In genomic region chr7:74119831-74120230, GRCh38 we compare ENCODE assay signal across 18 cellular contexts. TPM values are rescaled to one million over a fixed set of nuclear protein-coding genes. Genes with fewer than 3 reads are reported as not detected.
A peak's percentile ranks its signal among the peaks of the same experiment; 100 is the strongest.
DNase-seq lines count a peak whose midpoint lies in the region; ATAC-seq and TF ChIP-seq lines count a peak whose summit lies in the region.
"Had no signal": no experiment of that assay in that cellular context is flagged by ENCODE, and none has a peak within 500 bp of the region (broad histone marks: within the 10 kb centered on the region; RNA-seq: fewer than 3 reads in every experiment).

No MANE protein-coding gene starts in this region.

- 92 to 99% methylated on average over 4 of the region's 4 CpGs for WGBS in testis, 2 donors

- DNase-seq in WTC11 (ENCODE audit: low spot score): no peak
- no peak for DNase-seq in neural crest cell (ENCODE audit: low read depth, low spot score)
- no peak for DNase-seq in AML-193 (lab: John Stamatoyannopoulos, UW)
- no peak for DNase-seq in testis
- no peak for DNase-seq in BE2C
- no peak for DNase-seq in NOMO-1 (lab: John Stamatoyannopoulos, UW; ENCODE audit: unreplicated experiment in 2 of 2)
- DNase-seq: 8988T; ACHN; C1 segment of cervical spinal cord; Caco-2; CD8-positive, alpha-beta T cell; DMS153; DND-41; GOT3; HFFc6 had no signal

- H3K36me3 Mint-ChIP-seq in WTC11 (peaks cover 23% of the 10 kb centered on the region), neural crest cell (ENCODE audit: low read depth) (peaks cover 10% of the 10 kb centered on the region)

- POLR2A ChIA-PET in WTC11 (lab: Charles Lee): no interaction called here

- H3K27ac Mint-ChIP-seq in WTC11 (0 out of 2 replicates have a peak overlapping the region, but pooled peaks have one; percentile 27), neural crest cell (ENCODE audit: unreplicated experiment) (peak overlapping the region; percentile 46)
- H3K27ac Mint-ChIP-seq: CD8-positive, alpha-beta T cell; HFFc6 had no signal

- intact Hi-C loops in testis (cut with DNase I; ENCODE audit: low total_unique reads): no loop called here

- no peak for ATAC-seq in WTC11
- ATAC-seq: CD8-positive, alpha-beta T cell had no signal

- H4K20me1 ChIP-seq in BLaER1 treated with 17β-estradiol and CSF1 and Interleukin-3, amounts not matched to agents 10 nM and 100 nM: peaks cover 0 to 29% (median 19%) of the 10 kb centered on the region in 11 experiments; a peak in 16 of 22 replicates

- H3K27me3 ChIP-seq in BLaER1 treated with 17β-estradiol and CSF1 and Interleukin-3, amounts not matched to agents 10 nM and 100 nM: no peaks in the 10 kb centered on the region
- H3K27me3 ChIP-seq in testis (no peaks in the 10 kb centered on the region), BE2C (no peaks in the 10 kb centered on the region)

- H3K4me3 Mint-ChIP-seq in WTC11 (no peak overlapping the region), neural crest cell (no peak overlapping the region)
- H3K4me3 Mint-ChIP-seq: CD8-positive, alpha-beta T cell; HFFc6 had no signal

- peaks cover 0 to 59% (median 33%) of the 10 kb centered on the region in 10 experiments; a peak in 16 of 20 replicates for H3K4me1 ChIP-seq in BLaER1 treated with 17β-estradiol and CSF1 and Interleukin-3, amounts not matched to agents 10 nM and 100 nM
- H3K4me1 ChIP-seq in testis: no peaks in the 10 kb centered on the region
- H3K4me1 ChIP-seq in BE2C: no peaks in the 10 kb centered on the region
- H3K4me1 ChIP-seq: A549, Caco-2, HAP-1 had no signal

- peak overlapping the region in 7 of 11 experiments; percentile 41 to 84 (median 78); a peak in 7 of 22 replicates for H3K4me2 ChIP-seq in BLaER1 treated with 17β-estradiol and CSF1 and Interleukin-3, amounts not matched to agents 10 nM and 100 nM
- H3K4me2 ChIP-seq: A549 had no signal

- H3K27me3 Mint-ChIP-seq in WTC11 (ENCODE audit: low read depth): peaks cover 3% of the 10 kb centered on the region; the same call in 1 of the 2 replicates
- no peaks in the 10 kb centered on the region for H3K27me3 Mint-ChIP-seq in neural crest cell (ENCODE audit: low read depth)

- no peak overlapping the region for H3K27ac ChIP-seq in BLaER1 treated with 17β-estradiol and CSF1 and Interleukin-3, amounts not matched to agents 10 nM and 100 nM
- no peak overlapping the region for H3K27ac ChIP-seq in testis
- H3K27ac ChIP-seq: A549 had no signal

- no peak for TF ChIP-seq CTCF in WTC11 (IDR thresholded peaks at IDR 0.05)
- TF ChIP-seq CTCF in neural crest cell (conservative IDR thresholded peaks at IDR 0.05): no peak
- TF ChIP-seq CTCF in testis (IDR thresholded peaks at IDR 0.05): no peak
- TF ChIP-seq CTCF in BE2C (IDR thresholded peaks at IDR 0.05; ENCODE audit: low read depth, low read length): no peak

- H3K4me1 Mint-ChIP-seq in WTC11: no peaks in the 10 kb centered on the region
- no peaks in the 10 kb centered on the region for H3K4me1 Mint-ChIP-seq in neural crest cell

- peak overlapping the region in 3 of 11 experiments; percentile 57 to 61 (median 58); a peak in 1 of 22 replicates for H3K9ac ChIP-seq in BLaER1 treated with 17β-estradiol and CSF1 and Interleukin-3, amounts not matched to agents 10 nM and 100 nM

- no peak overlapping the region for H3K4me3 ChIP-seq in BLaER1 treated with 17β-estradiol and CSF1 and Interleukin-3, amounts not matched to agents 10 nM and 100 nM
- H3K4me3 ChIP-seq in testis: no peak overlapping the region
- no peak overlapping the region for H3K4me3 ChIP-seq in BE2C (ENCODE audit: low read depth, low read length)
- H3K4me3 ChIP-seq: A549, HAP-1 had no signal

- CTCF ChIA-PET in WTC11 (lab: Charles Lee): no interaction called here

- peaks cover 4% of the 10 kb centered on the region for H3K9me3 Mint-ChIP-seq in WTC11
- H3K9me3 Mint-ChIP-seq in neural crest cell: no peaks in the 10 kb centered on the region
- H3K9me3 Mint-ChIP-seq: CD8-positive, alpha-beta T cell had no signal

- no peak for TF ChIP-seq POLR2A in testis (IDR thresholded peaks at IDR 0.05)

- H3K36me3 ChIP-seq in BLaER1 treated with 17β-estradiol and CSF1 and Interleukin-3, amounts not matched to agents 10 nM and 100 nM: peaks cover 49 to 80% (median 60%) of the 10 kb centered on the region in 11 experiments
- H3K36me3 ChIP-seq in testis (ENCODE audit: low read depth, missing control alignments): no peaks in the 10 kb centered on the region
- H3K36me3 ChIP-seq in BE2C: peaks cover 13% of the 10 kb centered on the region

- H3K9me3 ChIP-seq in BLaER1 treated with 17β-estradiol and CSF1 and Interleukin-3, amounts not matched to agents 10 nM and 100 nM (replicated peaks in 1 of 11): no peaks in the 10 kb centered on the region
- H3K9me3 ChIP-seq in testis: no peaks in the 10 kb centered on the region
- no peaks in the 10 kb centered on the region for H3K9me3 ChIP-seq in BE2C
- H3K9me3 ChIP-seq: A549, Caco-2, HAP-1 had no signal

TF ChIP-seq in WTC11, 78 proteins besides CTCF, POLR2A, EP300 and RAD21 (continues in another document):
- no peak for TF ChIP-seq NR3C1 (CRISPR knock-in tag; conservative IDR thresholded peaks at IDR 0.05; ENCODE audit: low read depth)
- TF ChIP-seq TCF7 (CRISPR knock-in tag; IDR thresholded peaks at IDR 0.05; ENCODE audit: low read depth): no peak
- TF ChIP-seq ERG (CRISPR knock-in tag; IDR thresholded peaks at IDR 0.05): no peak
- no peak for TF ChIP-seq SMAD3 (CRISPR knock-in tag; IDR thresholded peaks at IDR 0.05; ENCODE audit: borderline replicate concordance)
- no peak for TF ChIP-seq ZNF317 (CRISPR knock-in tag; IDR thresholded peaks at IDR 0.05; ENCODE audit: borderline replicate concordance, low read depth)
- no peak for TF ChIP-seq IRF2 (CRISPR knock-in tag; IDR thresholded peaks at IDR 0.05; ENCODE audit: borderline replicate concordance, low read depth)
- TF ChIP-seq NR2C2 (CRISPR knock-in tag; IDR thresholded peaks at IDR 0.05): no peak
- TF ChIP-seq HMGA2 (CRISPR knock-in tag; IDR thresholded peaks at IDR 0.05): no peak
- TF ChIP-seq E2F5 (CRISPR knock-in tag; IDR thresholded peaks at IDR 0.05): no peak
- TF ChIP-seq ARID4B (CRISPR knock-in tag; IDR thresholded peaks at IDR 0.05; ENCODE audit: borderline replicate concordance): no peak

RNA-seq across cellular contexts. Expression of gene LIMK1, which starts 36.2 kb away (rescaled TPM):
- 85.4 to 92.1 TPM (median 90.6 TPM) in 3 replicates for total RNA-seq in WTC11 (2021)
- total RNA-seq in neural crest cell: 80.4 and 82.1 TPM in 2 replicates
- 10 to 100 TPM; 42.4 to 54.8 TPM for total RNA-seq in testis
- 38.6 TPM for polyA plus RNA-seq in testis (ENCODE audit: insufficient read depth, low read depth, low replicate concordance)
- polyA plus RNA-seq in BE2C (2012; ENCODE audit: insufficient read depth, insufficient read length, low read depth): 23.1 TPM

RNA-seq across cellular contexts. Expression of gene EIF4H, which starts 54.3 kb away (rescaled TPM):
- total RNA-seq in WTC11 (2021) (355 to 373 TPM (median 371 TPM) in 3 replicates), neural crest cell (295 and 298 TPM in 2 replicates), testis (100 to 1,000 TPM; 142 to 157 TPM)
- polyA plus RNA-seq in testis (ENCODE audit: insufficient read depth, low read depth, low replicate concordance): 217 TPM
- 286 TPM for polyA plus RNA-seq in BE2C (2012; ENCODE audit: insufficient read depth, insufficient read length, low read depth)
